Comparison of ENCODE assay signal across 23 cellular contexts in genomic region chr1:2811526-2811905, GRCh38.
"Had no signal": no experiment of that assay in that cellular context is flagged by ENCODE, and none has a peak within 500 bp of the region (broad histone marks: within the 10 kb centered on the region; RNA-seq: fewer than 3 reads in every experiment).

No MANE protein-coding gene starts in this region.

- H3K27me3 ChIP-seq: SJSA1 had no signal

- H3K4me2 ChIP-seq: KMS-11 had no signal

- H3K27ac ChIP-seq: KMS-11, RWPE1, SJSA1, SK-N-MC had no signal

- H3K9ac ChIP-seq: KMS-11 had no signal

- H3K4me1 ChIP-seq: SJSA1 had no signal

- H3K4me1 Mint-ChIP-seq: IgD-negative memory B cell had no signal

- H3K4me3 ChIP-seq: K562, SJSA1, SK-N-MC had no signal

- DNase-seq: Kasumi-1; MV-4-11; NCI-H1048; NCI-H1105; NCI-H1417; NCI-H1436 treated with DMSO at 0.1 percent for 48 hours; NCI-H1694; NCI-H187 treated with DMSO at 0.1 percent for 48 hours; NCI-H2029 treated with DMSO at 0.1 percent for 48 hours; NCI-H2171 treated with DMSO at 0.1 percent for 48 hours; NCI-H524; NCI-H526 treated with DMSO at 0.1 percent for 48 hours; NCI-H748 treated with DMSO at 0.1 percent for 48 hours; NK-92 treated with Interleukin-12 subunit alpha and Interleukin-12 subunit beta, amount 100 ng/mL, for 24 hours; PC-3; SIG-M5 had no signal

- H3K36me3 ChIP-seq: SJSA1 had no signal

- H3K27ac Mint-ChIP-seq: IgD-negative memory B cell had no signal

- H3K36me3 Mint-ChIP-seq: IgD-negative memory B cell had no signal

- H3K9me3 Mint-ChIP-seq: IgD-negative memory B cell had no signal

- ATAC-seq: K562, Panc1, PC-3 had no signal
